13 cellular contexts compared by ENCODE assay signal in genomic region chr6:31558318-31558625, GRCh38. TPM values are rescaled to one million over a fixed set of nuclear protein-coding genes. Genes with fewer than 3 reads are reported as not detected.
DNase-seq lines count a peak whose midpoint lies in the region; ATAC-seq, FAIRE-seq and TF ChIP-seq lines count a peak whose summit lies in the region.
"Had no signal": no experiment of that assay in that cellular context is flagged by ENCODE, and none has a peak within 500 bp of the region (broad histone marks: within the 10 kb centered on the region; RNA-seq: fewer than 3 reads in every experiment).

No MANE protein-coding gene starts in this region.

- H3K4me1 Mint-ChIP-seq in activated naive CD4-positive, alpha-beta T cell treated with anti-CD3 and anti-CD28 coated beads, Interleukin-2, amount 50 U/mL, for 24 hours, result peaks cover 72% of the 10 kb centered on the region
- H3K4me1 Mint-ChIP-seq in activated CD8-positive, alpha-beta T cell treated with anti-CD3 and anti-CD28 coated beads, Interleukin-2, amount 10 ng/mL, durations not matched to agents 7 days and 5 days (ENCODE audit: low read depth), result peaks cover 68% of the 10 kb centered on the region

- 75% methylated on average over 3 of the region's 8 CpGs for WGBS in right lobe of liver (ENCODE audit: insufficient coverage, low coverage, low lambda C conversion rate, missing lambda C conversion rate)
- no CpG with 5 or more reads among the region's 8 CpGs for WGBS in gastroesophageal sphincter (ENCODE audit: low coverage in 1 of 2), 2 donors

- H3K27ac Mint-ChIP-seq in activated naive CD4-positive, alpha-beta T cell treated with anti-CD3 and anti-CD28 coated beads, Interleukin-2, amount 50 U/mL, for 24 hours, result peak overlapping the region; percentile 94
- peak overlapping the region; percentile 82 for H3K27ac Mint-ChIP-seq in activated CD8-positive, alpha-beta T cell treated with anti-CD3 and anti-CD28 coated beads, Interleukin-2, amount 10 ng/mL, durations not matched to agents 7 days and 5 days

- H3K9me3 ChIP-seq in right lobe of liver (no peaks in the 10 kb centered on the region), gastroesophageal sphincter (no peaks in the 10 kb centered on the region)
- H3K9me3 ChIP-seq: thyroid gland had no signal

- no peak for TF ChIP-seq POLR2A in right lobe of liver (IDR thresholded peaks at IDR 0.05)
- TF ChIP-seq POLR2A in gastroesophageal sphincter (IDR thresholded peaks at IDR 0.05), result no peak

- DNase-seq in activated naive CD4-positive, alpha-beta T cell (lab: John Stamatoyannopoulos, UW), result no peak
- DNase-seq in activated CD8-positive, alpha-beta T cell treated with anti-CD3 and anti-CD28 coated beads, Interleukin-2, amount 10 ng/mL, durations not matched to agents 7 days and 5 days, result no peak
- DNase-seq in right lobe of liver, result no peak
- DNase-seq in RCC 7860 (ENCODE audit: low spot score), result no peak
- DNase-seq: cerebellar nuclear complex, GM23248, NCI-H2029 treated with DMSO at 0.1 percent for 48 hours, T1000, thyroid gland had no signal

- no peak for TF ChIP-seq CTCF in right lobe of liver (IDR thresholded peaks at IDR 0.05)
- no peak for TF ChIP-seq CTCF in gastroesophageal sphincter (IDR thresholded peaks at IDR 0.05)

- POLR2A ChIA-PET in activated CD8-positive, alpha-beta T cell treated with anti-CD3 and anti-CD28 coated beads, Interleukin-2, amount 10 ng/mL, durations not matched to agents 7 days and 5 days (lab: Charles Lee), result interaction anchor here (1.0 to 5.1 kb wide), 6 partner anchors 10 to 35 kb away, joined by 3 to 55 read pairs (median 8); partner anchors contain the start of genes LTA, LTB, NCR3 and NFKBIL1

- H3K27ac ChIP-seq in right lobe of liver, result peak overlapping the region in 2 of 3 donors; percentile 40 to 49
- peak overlapping the region; percentile 81 for H3K27ac ChIP-seq in temporal lobe (ENCODE audit: low read depth, low read length)
- peak overlapping the region in 1 of 4 donors; percentile 56 for H3K27ac ChIP-seq in gastroesophageal sphincter

- CTCF ChIA-PET in activated CD8-positive, alpha-beta T cell treated with anti-CD3 and anti-CD28 coated beads, Interleukin-2, amount 10 ng/mL, durations not matched to agents 7 days and 5 days (lab: Charles Lee), result interaction anchor here (1.2 to 17.1 kb wide), 5 partner anchors 10 to 40 kb away, joined by 4 to 189 read pairs (median 6); partner anchors contain the start of genes LTA, LTB, NFKBIL1 and TNF

- no peak for TF ChIP-seq EP300 in gastroesophageal sphincter (IDR thresholded peaks at IDR 0.05)

- H3K9me3 Mint-ChIP-seq in activated naive CD4-positive, alpha-beta T cell treated with anti-CD3 and anti-CD28 coated beads, Interleukin-2, amount 50 U/mL, for 24 hours, result no peaks in the 10 kb centered on the region
- H3K9me3 Mint-ChIP-seq in activated CD8-positive, alpha-beta T cell treated with anti-CD3 and anti-CD28 coated beads, Interleukin-2, amount 10 ng/mL, durations not matched to agents 7 days and 5 days (ENCODE audit: insufficient read depth), result no peaks in the 10 kb centered on the region

- peaks cover 22% of the 10 kb centered on the region for H3K36me3 Mint-ChIP-seq in activated naive CD4-positive, alpha-beta T cell treated with anti-CD3 and anti-CD28 coated beads, Interleukin-2, amount 50 U/mL, for 24 hours
- H3K36me3 Mint-ChIP-seq in activated CD8-positive, alpha-beta T cell treated with anti-CD3 and anti-CD28 coated beads, Interleukin-2, amount 10 ng/mL, durations not matched to agents 7 days and 5 days (ENCODE audit: low read depth), result peaks cover 51% of the 10 kb centered on the region

- peaks cover 0 to 42% (median 5%) of the 10 kb centered on the region in 4 donors for H3K36me3 ChIP-seq in right lobe of liver
- H3K36me3 ChIP-seq in gastroesophageal sphincter, result peaks cover 0 to 72% of the 10 kb centered on the region in 2 donors

- H3K27me3 ChIP-seq in right lobe of liver, result no peaks in the 10 kb centered on the region
- no peaks in the 10 kb centered on the region for H3K27me3 ChIP-seq in gastroesophageal sphincter
- H3K27me3 ChIP-seq: thyroid gland had no signal

- no peak for FAIRE-seq in RCC 7860 (lab: Jason Lieb, UNC)

- H3K4me3 ChIP-seq in right lobe of liver, result no peak overlapping the region
- no peak overlapping the region for H3K4me3 ChIP-seq in gastroesophageal sphincter
- H3K4me3 ChIP-seq: GM23248, thyroid gland had no signal

- ATAC-seq in activated CD8-positive, alpha-beta T cell treated with anti-CD3 and anti-CD28 coated beads, Interleukin-2, amount 10 ng/mL, durations not matched to agents 7 days and 5 days, result no peak
- ATAC-seq in right lobe of liver (peak in 1 of 4 donors; percentile 5), GM18502 (IDR thresholded peaks at IDR 0.05; ENCODE audit: poor library complexity, unreplicated experiment) (no peak), gastroesophageal sphincter (no peak)

- H3K27me3 Mint-ChIP-seq in activated naive CD4-positive, alpha-beta T cell treated with anti-CD3 and anti-CD28 coated beads, Interleukin-2, amount 50 U/mL, for 24 hours, result no peaks in the 10 kb centered on the region
- H3K27me3 Mint-ChIP-seq in activated CD8-positive, alpha-beta T cell treated with anti-CD3 and anti-CD28 coated beads, Interleukin-2, amount 10 ng/mL, durations not matched to agents 7 days and 5 days (ENCODE audit: low read depth), result peaks cover 9% of the 10 kb centered on the region

- no peaks in the 10 kb centered on the region for H3K4me1 ChIP-seq in right lobe of liver
- peaks cover 0 to 39% (median 0%) of the 10 kb centered on the region in 3 donors for H3K4me1 ChIP-seq in gastroesophageal sphincter

- intact Hi-C loops in right lobe of liver (cut with DNase I), result no loop called here

- H3K4me3 Mint-ChIP-seq in activated naive CD4-positive, alpha-beta T cell treated with anti-CD3 and anti-CD28 coated beads, Interleukin-2, amount 50 U/mL, for 24 hours, result peak overlapping the region; percentile 81
- peak overlapping the region; percentile 65 for H3K4me3 Mint-ChIP-seq in activated CD8-positive, alpha-beta T cell treated with anti-CD3 and anti-CD28 coated beads, Interleukin-2, amount 10 ng/mL, durations not matched to agents 7 days and 5 days

RNA-seq across cellular contexts. Expression of gene NFKBIL1, which starts 10.9 kb away (rescaled TPM):
- total RNA-seq in activated CD8-positive, alpha-beta T cell treated with anti-CD3 and anti-CD28 coated beads, Interleukin-2, amount 10 ng/mL, durations not matched to agents 7 days and 5 days, result 10 to 100 TPM; 13.5 to 14.2 TPM
- 10 to 100 TPM in 1 of 6 experiments, 1 to 10 TPM in 5; 7.5 to 10.2 (median 8.3) TPM for total RNA-seq in right lobe of liver
- 10.6 TPM for total RNA-seq in temporal lobe
- total RNA-seq in gastroesophageal sphincter, result 10 to 100 TPM; 21.3 to 44.2 (median 28.5) TPM

RNA-seq across cellular contexts. Expression of gene ATP6V1G2, which starts 11.9 kb away (rescaled TPM):
- total RNA-seq in activated CD8-positive, alpha-beta T cell treated with anti-CD3 and anti-CD28 coated beads, Interleukin-2, amount 10 ng/mL, durations not matched to agents 7 days and 5 days, result 1 to 10 TPM; 2.5 TPM
- total RNA-seq in right lobe of liver, result under 1 TPM in 3 of 6 experiments, not detected in 3; 0.29 to 0.43 (median 0.42) TPM
- total RNA-seq in temporal lobe, result 57.5 TPM
- total RNA-seq in gastroesophageal sphincter, result 1 to 10 TPM; 1.3 to 5.7 (median 2.9) TPM

RNA-seq across cellular contexts. Expression of gene LTA, which starts 13.8 kb away (rescaled TPM):
- 10 to 100 TPM; 19.4 to 24.6 TPM for total RNA-seq in activated CD8-positive, alpha-beta T cell treated with anti-CD3 and anti-CD28 coated beads, Interleukin-2, amount 10 ng/mL, durations not matched to agents 7 days and 5 days
- total RNA-seq in right lobe of liver, result under 1 TPM in 1 of 6 experiments, not detected in 5; 0.20 TPM
- not detected for total RNA-seq in temporal lobe
- total RNA-seq in gastroesophageal sphincter, result not detected
- total RNA-seq: GM23248, thyroid gland had no signal

RNA-seq across cellular contexts. Expression of gene DDX39B, which starts 16.5 kb away (rescaled TPM):
- total RNA-seq in activated CD8-positive, alpha-beta T cell treated with anti-CD3 and anti-CD28 coated beads, Interleukin-2, amount 10 ng/mL, durations not matched to agents 7 days and 5 days, result 100 to 1,000 TPM; 477 to 488 TPM
- total RNA-seq in right lobe of liver, result 100 to 1,000 TPM in 3 of 6 experiments, 10 to 100 TPM in 3; 85.2 to 145 (median 102) TPM
- 230 TPM for total RNA-seq in temporal lobe
- 100 to 1,000 TPM; 125 to 327 (median 217) TPM for total RNA-seq in gastroesophageal sphincter

RNA-seq across cellular contexts. Expression of gene TNF, which starts 17.1 kb away (rescaled TPM):
- total RNA-seq in activated CD8-positive, alpha-beta T cell treated with anti-CD3 and anti-CD28 coated beads, Interleukin-2, amount 10 ng/mL, durations not matched to agents 7 days and 5 days, result 10 to 100 TPM; 53.4 to 55.0 TPM
- 1 to 10 TPM in 1 of 6 experiments, under 1 TPM in 1, not detected in 4; 0.15 to 1.0 TPM for total RNA-seq in right lobe of liver
- total RNA-seq in temporal lobe, result not detected
- total RNA-seq in gastroesophageal sphincter, result under 1 TPM in 1 of 4 donors, not detected in 3; 0.81 TPM
- total RNA-seq: GM23248 had no signal

Comparison
In these comparisons a context has a peak if more than half of its experiments do, and no peak if none do; other contexts are left out.
1. RNA of gene LTA, which starts 13.8 kb away (total RNA-seq): 19.4 to 24.6 TPM in activated CD8-positive, alpha-beta T cell treated with anti-CD3 and anti-CD28 coated beads, Interleukin-2, amount 10 ng/mL, durations not matched to agents 7 days and 5 days; 0.20 TPM in right lobe of liver, not detected in temporal lobe (single experiment) and not detected in gastroesophageal sphincter; every median in the first group is over 10 times any median in the second.